In the genomic region with DNA sequence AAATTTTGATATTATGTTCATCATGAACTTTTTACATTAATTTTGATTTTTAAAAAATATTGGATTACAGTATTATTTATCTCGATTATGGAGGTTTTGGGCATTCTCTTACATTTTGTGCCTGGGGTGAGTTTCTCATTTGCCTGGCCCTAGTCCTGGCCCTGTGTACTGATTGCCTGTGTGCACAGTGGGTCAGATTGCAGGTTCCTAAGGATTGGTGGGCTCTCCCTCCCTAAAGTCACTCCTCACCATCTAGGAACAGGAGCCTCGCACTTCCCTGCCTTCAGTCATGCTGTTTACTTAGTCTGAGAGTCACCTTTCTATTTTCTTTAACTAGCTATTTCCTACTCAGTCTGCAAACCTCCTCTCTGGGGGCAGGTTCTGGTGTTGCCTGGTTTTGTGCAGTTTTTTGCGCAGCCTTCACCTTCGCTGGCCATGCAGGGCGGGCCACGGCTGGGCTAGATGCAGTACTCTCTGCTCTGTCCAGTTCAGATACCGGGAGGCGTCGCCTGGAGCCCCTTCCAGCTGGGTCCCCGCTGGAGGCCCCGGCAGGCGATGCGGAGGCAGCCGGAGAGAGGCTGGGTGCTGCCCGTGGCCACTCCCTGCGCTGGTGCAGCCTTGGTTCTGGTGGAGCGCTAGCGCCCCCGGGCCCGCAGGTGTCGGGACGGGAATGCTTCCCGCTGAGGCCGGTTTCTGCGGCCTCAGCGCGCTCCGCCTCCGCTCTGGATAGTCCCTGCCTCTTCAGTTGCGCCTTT, we compare ENCODE assay signal across 8 cellular contexts. TPM values are rescaled to one million over a fixed set of nuclear protein-coding genes. Genes with fewer than 3 reads are reported as not detected.
DNase-seq lines count a peak whose midpoint lies in the region; ATAC-seq and TF ChIP-seq lines count a peak whose summit lies in the region.

No MANE protein-coding gene starts in this region.

- ATAC-seq in activated naive CD8-positive, alpha-beta T cell treated with anti-CD3 and anti-CD28 coated beads, Interleukin-2, amount 50 U/mL, for 24 hours = peak; percentile 90
- ATAC-seq in left ventricle myocardium superior = peak; percentile 98
- ATAC-seq in GM18873 (IDR thresholded peaks at IDR 0.05; ENCODE audit: low FRiP score, unreplicated experiment) = no peak
- no peak for ATAC-seq in HG03159 (IDR thresholded peaks at IDR 0.05; ENCODE audit: unreplicated experiment)

- H3K9me2 ChIP-seq in PC-9 (ENCODE audit: insufficient read depth) = no peaks in the 10 kb centered on the region

- no peak overlapping the region for H3K9ac ChIP-seq in rectal smooth muscle tissue (ENCODE audit: low read length)

- POLR2A ChIA-PET in HEK293T (lab: Yijun Ruan, JAX) (no interaction called here), PC-9 (lab: Charles Lee; ENCODE audit: unreplicated experiment) (no interaction called here)

- H3K79me2 ChIP-seq in PC-9 (ENCODE audit: low read depth) = no peaks in the 10 kb centered on the region

- H3K4me1 ChIP-seq in PC-9 (replicated peaks; ENCODE audit: insufficient read depth) (peaks cover 13% of the 10 kb centered on the region), rectal smooth muscle tissue (ENCODE audit: control insufficient read depth, insufficient read depth, low read length) (no peaks in the 10 kb centered on the region)

- no peaks in the 10 kb centered on the region for H3K9me3 ChIP-seq in PC-9 (ENCODE audit: insufficient read depth, low read depth)

- H3K9me3 Mint-ChIP-seq in activated naive CD8-positive, alpha-beta T cell treated with anti-CD3 and anti-CD28 coated beads, Interleukin-2, amount 50 U/mL, for 24 hours = no peaks in the 10 kb centered on the region

- DNase-seq in CD1c-positive myeloid dendritic cell (ENCODE audit: extremely low spot score) (peak; percentile 49), HEK293T (ENCODE audit: extremely low spot score) (peak; percentile 58), PC-9 (peak in 1 of 2 experiments; percentile 89), left ventricle myocardium superior (peak; percentile 79)
- DNase-seq in activated naive CD8-positive, alpha-beta T cell treated with anti-CD3 and anti-CD28 coated beads, Interleukin-2, amount 50 U/mL, for 24 hours = peak; percentile 54

- H3K27ac Mint-ChIP-seq in activated naive CD8-positive, alpha-beta T cell treated with anti-CD3 and anti-CD28 coated beads, Interleukin-2, amount 50 U/mL, for 24 hours = no peak overlapping the region

- peak overlapping the region; percentile 63 for H3K4me3 Mint-ChIP-seq in activated naive CD8-positive, alpha-beta T cell treated with anti-CD3 and anti-CD28 coated beads, Interleukin-2, amount 50 U/mL, for 24 hours

- H3K4me2 ChIP-seq in PC-9 = peak overlapping the region; percentile 38; the same call in 1 of the 2 replicates

- H3K4me3 ChIP-seq in PC-9 = no peak overlapping the region
- H3K4me3 ChIP-seq in rectal smooth muscle tissue (ENCODE audit: low read length) = peak overlapping the region; percentile 58

- H3K27me3 Mint-ChIP-seq in activated naive CD8-positive, alpha-beta T cell treated with anti-CD3 and anti-CD28 coated beads, Interleukin-2, amount 50 U/mL, for 24 hours = peaks cover 51% of the 10 kb centered on the region

- H4K20me1 ChIP-seq in PC-9 (ENCODE audit: insufficient read depth) = no peaks in the 10 kb centered on the region

- CTCF ChIA-PET in HEK293T (lab: Yijun Ruan, JAX) = interaction anchor here (1.3 kb wide), 1 partner anchor 12 kb away, joined by 4 read pairs; no protein-coding TSS in a partner anchor
- CTCF ChIA-PET in PC-9 (lab: Charles Lee) = interaction anchor here (0.6 to 1.2 kb wide), 4 partner anchors 11 to 1004 kb away, joined by 3 to 4 read pairs (median 4); no protein-coding TSS in a partner anchor

- H3K27me3 ChIP-seq in PC-9 (ENCODE audit: insufficient read depth, low read depth) = no peaks in the 10 kb centered on the region
- H3K27me3 ChIP-seq in rectal smooth muscle tissue (ENCODE audit: control insufficient read depth, insufficient read depth, low read length) = no peaks in the 10 kb centered on the region

- H3K36me3 Mint-ChIP-seq in activated naive CD8-positive, alpha-beta T cell treated with anti-CD3 and anti-CD28 coated beads, Interleukin-2, amount 50 U/mL, for 24 hours (ENCODE audit: low read depth) = no peaks in the 10 kb centered on the region

- BruUV-seq in PC-9 (replicated peaks; lab: Mats Ljungman, UMichigan) = no TSS peak

- peaks cover 4% of the 10 kb centered on the region for H3K4me1 Mint-ChIP-seq in activated naive CD8-positive, alpha-beta T cell treated with anti-CD3 and anti-CD28 coated beads, Interleukin-2, amount 50 U/mL, for 24 hours

- intact Hi-C loops in PC-9 (cut with micrococcal nuclease; ENCODE audit: unreplicated experiment) (loop anchor here (1.0 to 10.0 kb wide), 5 partner anchors 74 to 646 kb away; partner anchors contain the start of genes FAM210A and RNMT), left ventricle myocardium superior (cut with micrococcal nuclease) (no loop called here)

- TF ChIP-seq CTCF in PC-9 (conservative IDR thresholded peaks at IDR 0.05) = no peak; the same call in 1 of the 2 replicates

- no peak overlapping the region for H2AFZ ChIP-seq in PC-9

- no peaks in the 10 kb centered on the region for H3K36me3 ChIP-seq in PC-9 (ENCODE audit: low read depth)
- no peaks in the 10 kb centered on the region for H3K36me3 ChIP-seq in rectal smooth muscle tissue (ENCODE audit: control insufficient read depth, insufficient read depth, low read length)

- H3F3A ChIP-seq in PC-9 (ENCODE audit: insufficient read depth, low read depth) = no peaks in the 10 kb centered on the region

- H3K27ac ChIP-seq in PC-9 (no peak overlapping the region), rectal smooth muscle tissue (ENCODE audit: low read depth, low read length) (no peak overlapping the region)

TF ChIP-seq in HEK293T, 16 proteins besides CTCF, POLR2A, EP300 and RAD21:
- TF ChIP-seq ELF4 (IDR thresholded peaks at IDR 0.05) = no peak
- no peak for TF ChIP-seq FOXK2 (IDR thresholded peaks at IDR 0.05)
- TF ChIP-seq FOXA1 (IDR thresholded peaks at IDR 0.05) = no peak
- TF ChIP-seq SUZ12 (IDR thresholded peaks at IDR 0.05) = no peak
- TF ChIP-seq BHLHE40 (IDR thresholded peaks at IDR 0.05; ENCODE audit: borderline replicate concordance) = no peak
- TF ChIP-seq L3MBTL2 (conservative IDR thresholded peaks at IDR 0.05) = no peak
- TF ChIP-seq SP1 (IDR thresholded peaks at IDR 0.05) = no peak
- TF ChIP-seq CTBP1 (IDR thresholded peaks at IDR 0.05; ENCODE audit: borderline replicate concordance) = no peak
- no peak for TF ChIP-seq LEF1 (IDR thresholded peaks at IDR 0.05; ENCODE audit: borderline replicate concordance)
- no peak for TF ChIP-seq FOXM1 (IDR thresholded peaks at IDR 0.05; ENCODE audit: borderline replicate concordance)
- TF ChIP-seq TARDBP (IDR thresholded peaks at IDR 0.05) = no peak
- TF ChIP-seq ZNF384 (IDR thresholded peaks at IDR 0.05) = no peak
- no peak for TF ChIP-seq NFRKB (IDR thresholded peaks at IDR 0.05)
- TF ChIP-seq, protein P1, sequence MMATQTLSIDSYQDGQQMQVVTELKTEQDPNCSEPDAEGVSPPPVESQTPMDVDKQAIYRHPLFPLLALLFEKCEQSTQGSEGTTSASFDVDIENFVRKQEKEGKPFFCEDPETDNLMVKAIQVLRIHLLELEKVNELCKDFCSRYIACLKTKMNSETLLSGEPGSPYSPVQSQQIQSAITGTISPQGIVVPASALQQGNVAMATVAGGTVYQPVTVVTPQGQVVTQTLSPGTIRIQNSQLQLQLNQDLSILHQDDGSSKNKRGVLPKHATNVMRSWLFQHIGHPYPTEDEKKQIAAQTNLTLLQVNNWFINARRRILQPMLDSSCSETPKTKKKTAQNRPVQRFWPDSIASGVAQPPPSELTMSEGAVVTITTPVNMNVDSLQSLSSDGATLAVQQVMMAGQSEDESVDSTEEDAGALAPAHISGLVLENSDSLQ (IDR thresholded peaks at IDR 0.05) = no peak

RNA-seq across cellular contexts. Expression of gene MC5R, which starts 23.3 kb away (rescaled TPM):
- total RNA-seq in PC-9 (2021) (not detected in 2 replicates), left ventricle myocardium superior (not detected)

Comparison
In these comparisons a context has a peak if more than half of its experiments do, and no peak if none do; other contexts are left out.
1. ATAC-seq: peak in activated naive CD8-positive, alpha-beta T cell treated with anti-CD3 and anti-CD28 coated beads, Interleukin-2, amount 50 U/mL, for 24 hours (single experiment) and left ventricle myocardium superior (single experiment); none in GM18873 (single experiment) and HG03159 (single experiment).